ENCODE assay signal across 1 cellular context in genomic region chr2:238424313-238424700, GRCh38.
TF ChIP-seq lines count a peak whose summit lies in the region.

No MANE protein-coding gene starts in this region.

TF ChIP-seq in IMR-90, 13 proteins besides CTCF, POLR2A, EP300 and RAD21:
- no peak for TF ChIP-seq NFE2L2 (IDR thresholded peaks at IDR 0.05; ENCODE audit: low read depth, low read length)
- no peak for TF ChIP-seq CHD1 (IDR thresholded peaks at IDR 0.05; ENCODE audit: low read depth, low read length)
- TF ChIP-seq CEBPB (IDR thresholded peaks at IDR 0.05; ENCODE audit: low read depth, low read length), result no peak
- TF ChIP-seq USF2 (IDR thresholded peaks at IDR 0.05; ENCODE audit: low read depth, low read length), result no peak
- TF ChIP-seq RFX5 (IDR thresholded peaks at IDR 0.05; ENCODE audit: low read depth, low read length), result no peak
- no peak for TF ChIP-seq MAZ (IDR thresholded peaks at IDR 0.05; ENCODE audit: borderline replicate concordance, low read depth, low read length)
- no peak for TF ChIP-seq MXI1 (IDR thresholded peaks at IDR 0.05; ENCODE audit: borderline replicate concordance, low read depth, low read length)
- no peak for TF ChIP-seq SMC3 (IDR thresholded peaks at IDR 0.05; ENCODE audit: low read depth, low read length)
- no peak for TF ChIP-seq BHLHE40 (IDR thresholded peaks at IDR 0.05; ENCODE audit: low read depth, low read length)
- no peak for TF ChIP-seq FOS (IDR thresholded peaks at IDR 0.05; ENCODE audit: low read depth, low read length)
- no peak for TF ChIP-seq RCOR1 (IDR thresholded peaks at IDR 0.05; ENCODE audit: insufficient replicate concordance, low read length)
- TF ChIP-seq MAFK (IDR thresholded peaks at IDR 0.05; ENCODE audit: low read depth, low read length), result no peak
- TF ChIP-seq ELK1 (IDR thresholded peaks at IDR 0.05; ENCODE audit: borderline replicate concordance, low read depth, low read length), result no peak
